8 cellular contexts compared by ENCODE assay signal in the genomic region with DNA sequence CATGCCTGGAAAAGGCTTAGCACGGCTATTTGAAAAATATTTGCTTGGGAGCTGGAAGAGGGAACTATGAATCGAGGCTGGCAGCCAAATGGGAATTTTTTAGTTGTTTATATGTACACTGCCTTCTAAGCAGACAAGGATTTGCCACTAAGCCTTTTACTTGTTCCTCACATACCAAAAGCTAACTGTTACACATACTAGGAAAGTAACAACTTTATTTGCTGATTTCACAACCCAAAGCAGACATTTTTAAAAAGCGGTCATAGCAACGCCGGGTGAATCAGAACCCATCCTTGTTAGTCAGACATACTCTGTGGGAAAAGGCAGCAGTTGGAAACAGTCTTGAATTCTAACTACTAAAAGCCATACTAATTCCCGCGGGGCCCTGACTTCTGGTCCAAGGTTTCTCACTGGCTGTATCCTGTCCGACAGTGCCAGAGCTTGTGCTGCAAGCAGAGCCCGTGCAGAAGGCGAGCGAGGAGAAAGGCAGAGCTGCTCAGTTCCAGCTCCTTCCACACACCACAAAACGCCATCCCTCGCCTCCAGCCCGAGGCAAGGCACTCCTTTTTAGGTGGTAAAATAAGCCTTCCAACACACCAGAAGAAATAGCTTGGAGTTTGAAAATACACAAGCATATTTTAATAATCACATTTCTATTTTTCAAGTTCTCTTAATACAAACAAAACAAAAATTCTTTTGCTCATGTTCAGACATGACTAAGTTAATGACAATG.
DNase-seq lines count a peak whose midpoint lies in the region; ATAC-seq and TF ChIP-seq lines count a peak whose summit lies in the region.

No MANE protein-coding gene starts in this region.

- peaks cover 20% of the 10 kb centered on the region for H3K36me3 Mint-ChIP-seq in nephron progenitor cell (ENCODE audit: low read depth)

- H3K4me3 ChIP-seq in HFF-Myc (replicated peaks; ENCODE audit: low read depth, low read length), result no peak overlapping the region
- H3K4me3 ChIP-seq in esophagus muscularis mucosa, result peak overlapping the region; percentile 48 to 62 (median 59)

- no peaks in the 10 kb centered on the region for H3K36me3 ChIP-seq in esophagus muscularis mucosa

- WGBS in esophagus muscularis mucosa, result 12% methylated on average over 14 of the region's 14 CpGs

- no peak for TF ChIP-seq EP300 in esophagus muscularis mucosa (IDR thresholded peaks at IDR 0.05)

- no peaks in the 10 kb centered on the region for H3K9me3 ChIP-seq in esophagus muscularis mucosa

- peaks cover 73% of the 10 kb centered on the region for H3K4me1 Mint-ChIP-seq in nephron progenitor cell

- intact Hi-C loops in esophagus muscularis mucosa (cut with DNase I), result no loop called here

- TF ChIP-seq POLR2A in esophagus muscularis mucosa (IDR thresholded peaks at IDR 0.05; ENCODE audit: low read depth), result no peak

- H3K4me3 Mint-ChIP-seq in nephron progenitor cell, result no peak overlapping the region

- H3K27me3 Mint-ChIP-seq in nephron progenitor cell (ENCODE audit: low read depth, poor library complexity), result no peaks in the 10 kb centered on the region

- H3K27me3 ChIP-seq in esophagus muscularis mucosa, result no peaks in the 10 kb centered on the region

- ATAC-seq in HG03097 (IDR thresholded peaks at IDR 0.05; ENCODE audit: low FRiP score, unreplicated experiment) (no peak), GM19023 (IDR thresholded peaks at IDR 0.05; ENCODE audit: unreplicated experiment) (no peak), HG02759 (IDR thresholded peaks at IDR 0.05; ENCODE audit: unreplicated experiment) (no peak)

- DNase-seq in HFF-Myc (ENCODE audit: extremely low read depth, low read depth) (peak; percentile 71), SK-N-DZ (ENCODE audit: low spot score) (peak; percentile 59), esophagus muscularis mucosa (ENCODE audit: extremely low spot score) (peak; percentile 96), nephron progenitor cell (peak; percentile 34), T-helper 2 cell (no peak)

- H3K27ac ChIP-seq in esophagus muscularis mucosa (replicated peaks in 1 of 4), result peak overlapping the region; percentile 91 to 96 (median 92)

- H3K27ac Mint-ChIP-seq in nephron progenitor cell, result peak overlapping the region; percentile 32

- H3K4me1 ChIP-seq in esophagus muscularis mucosa, result peaks cover 84 to 100% (median 100%) of the 10 kb centered on the region in 4 donors

- no peaks in the 10 kb centered on the region for H3K9me3 Mint-ChIP-seq in nephron progenitor cell

- TF ChIP-seq CTCF in HFF-Myc (IDR thresholded peaks at IDR 0.05; ENCODE audit: low read depth, low read length, missing control alignments), result no peak
- no peak for TF ChIP-seq CTCF in esophagus muscularis mucosa (IDR thresholded peaks at IDR 0.05)
- no peak for TF ChIP-seq CTCF in nephron progenitor cell (IDR thresholded peaks at IDR 0.05)

Comparison
In these comparisons a context has a peak if more than half of its experiments do, and no peak if none do; other contexts are left out.
1. DNase-seq: peak in HFF-Myc (single experiment), SK-N-DZ (single experiment), esophagus muscularis mucosa (single experiment) and nephron progenitor cell (single experiment); none in T-helper 2 cell (0 of 5).